Comparison of ENCODE assay signal across 8 cellular contexts in the genomic region with DNA sequence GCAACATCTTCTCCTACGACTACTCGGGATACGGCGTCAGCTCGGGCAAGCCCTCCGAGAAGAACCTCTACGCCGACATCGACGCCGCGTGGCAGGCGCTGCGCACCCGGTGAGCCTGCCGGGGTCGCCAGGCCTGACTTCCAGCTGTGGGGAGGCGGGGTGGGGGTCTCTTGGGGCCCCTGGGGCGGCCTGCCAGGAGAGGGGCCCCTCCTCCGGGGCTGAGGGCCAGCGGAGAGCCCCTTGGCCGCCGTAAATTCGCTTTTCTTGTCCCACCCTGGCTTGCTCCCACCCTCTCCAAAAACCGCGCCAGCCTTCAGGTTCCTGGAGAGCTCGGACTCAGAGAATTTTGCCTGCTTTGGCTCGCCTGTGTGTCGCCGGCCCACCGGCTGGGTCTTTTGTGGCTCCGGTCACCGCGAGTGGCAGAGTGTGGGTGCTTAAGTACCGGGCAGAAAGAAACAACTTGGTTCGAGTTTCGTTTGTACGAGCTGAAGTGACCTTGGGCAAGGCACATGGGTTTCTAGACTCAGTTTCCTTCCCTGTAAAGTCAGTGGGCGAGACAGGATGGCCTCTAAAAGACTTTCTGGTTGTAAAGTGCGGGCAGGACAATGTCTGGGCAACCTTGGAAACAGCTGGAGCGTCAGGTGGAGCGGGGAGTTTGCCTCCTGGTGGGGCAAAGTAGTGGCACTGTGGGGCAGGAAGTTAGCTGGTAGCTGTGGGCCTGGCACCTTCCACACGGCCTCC. TPM values are rescaled to one million over a fixed set of nuclear protein-coding genes. Genes with fewer than 3 reads are reported as not detected.
DNase-seq lines count a peak whose midpoint lies in the region; ATAC-seq and TF ChIP-seq lines count a peak whose summit lies in the region.

No MANE protein-coding gene starts in this region.

- peaks cover 0 to 30% (median 15%) of the 10 kb centered on the region in 12 donors for H3K4me1 ChIP-seq in heart left ventricle
- H3K4me1 ChIP-seq in rectal smooth muscle tissue (ENCODE audit: control insufficient read depth, insufficient read depth, low read length), result peaks cover 8% of the 10 kb centered on the region

- no peak for TF ChIP-seq POLR2A in heart left ventricle (IDR thresholded peaks at IDR 0.05)

- peak in 3 of 12 donors; percentile 11 to 22 (median 16) for TF ChIP-seq CTCF in heart left ventricle (IDR thresholded peaks at IDR 0.05)

- H3K9me3 ChIP-seq in heart left ventricle, result no peaks in the 10 kb centered on the region

- H3K27ac ChIP-seq in heart left ventricle (peak overlapping the region in 8 of 12 donors; percentile 20 to 85 (median 72)), rectal smooth muscle tissue (ENCODE audit: low read depth, low read length) (peak overlapping the region; percentile 46)

- intact Hi-C loops in heart left ventricle (cut with DNase I), result loop anchor here in 1 of 10 donors (5.0 kb wide), 1 partner anchor 79 kb away; no protein-coding TSS in a partner anchor

- peak overlapping the region; percentile 66 for H3K9ac ChIP-seq in rectal smooth muscle tissue (ENCODE audit: low read length)

- H3K36me3 ChIP-seq in heart left ventricle, result no peaks in the 10 kb centered on the region
- H3K36me3 ChIP-seq in rectal smooth muscle tissue (ENCODE audit: control insufficient read depth, insufficient read depth, low read length), result no peaks in the 10 kb centered on the region

- WGBS in heart left ventricle, 4 donors, result 3 to 7% (median 4%) methylated on average over 20 to 43 of the region's 43 CpGs

- peak overlapping the region; percentile 58 to 90 (median 67) for H3K4me3 ChIP-seq in heart left ventricle
- H3K4me3 ChIP-seq in rectal smooth muscle tissue (ENCODE audit: low read length), result peak overlapping the region; percentile 88

- H3K27me3 ChIP-seq in heart left ventricle, result no peaks in the 10 kb centered on the region
- no peaks in the 10 kb centered on the region for H3K27me3 ChIP-seq in rectal smooth muscle tissue (ENCODE audit: control insufficient read depth, insufficient read depth, low read length)

- ATAC-seq in heart left ventricle (peak; percentile 10 to 54 (median 38)), GM19467 (IDR thresholded peaks at IDR 0.05; ENCODE audit: unreplicated experiment) (no peak)

- DNase-seq in SHP77 (lab: John Stamatoyannopoulos, UW), result peak; percentile 31 to 45
- no peak for DNase-seq in SHP77 treated with DMSO at 0.1 percent for 48 hours (lab: John Stamatoyannopoulos, UW)
- peak; percentile 3 for DNase-seq in NCI-H526 treated with DMSO at 0.1 percent for 48 hours (lab: John Stamatoyannopoulos, UW)
- DNase-seq in activated gamma-delta T cell treated with Interleukin-2 at 50 U/mL for 16 hours, result peak; percentile 6
- peak in 3 of 5 donors; percentile 13 to 41 (median 22) for DNase-seq in heart left ventricle
- DNase-seq in DMS79 treated with DMSO at 0.1 percent for 48 hours (lab: John Stamatoyannopoulos, UW), result no peak

RNA-seq across cellular contexts. Expression of gene ABHD17C, which starts 1.0 kb away (rescaled TPM):
- 10 to 100 TPM in 1 of 9 donors, 1 to 10 TPM in 8; 2.8 to 10.2 (median 5.6) TPM for total RNA-seq in heart left ventricle
- polyA plus RNA-seq in heart left ventricle, result 1 to 10 TPM; 2.9 to 6.6 TPM

Comparison
In these comparisons a context has a peak if more than half of its experiments do, and no peak if none do; other contexts are left out.
1. DNase-seq: peak in SHP77 (2 of 2), NCI-H526 treated with DMSO at 0.1 percent for 48 hours (single experiment), activated gamma-delta T cell treated with Interleukin-2 at 50 U/mL for 16 hours (single experiment) and heart left ventricle (3 of 5); none in SHP77 treated with DMSO at 0.1 percent for 48 hours (single experiment) and DMS79 treated with DMSO at 0.1 percent for 48 hours (single experiment).